Comparison of ENCODE assay signal across 24 cellular contexts in the genomic region with DNA sequence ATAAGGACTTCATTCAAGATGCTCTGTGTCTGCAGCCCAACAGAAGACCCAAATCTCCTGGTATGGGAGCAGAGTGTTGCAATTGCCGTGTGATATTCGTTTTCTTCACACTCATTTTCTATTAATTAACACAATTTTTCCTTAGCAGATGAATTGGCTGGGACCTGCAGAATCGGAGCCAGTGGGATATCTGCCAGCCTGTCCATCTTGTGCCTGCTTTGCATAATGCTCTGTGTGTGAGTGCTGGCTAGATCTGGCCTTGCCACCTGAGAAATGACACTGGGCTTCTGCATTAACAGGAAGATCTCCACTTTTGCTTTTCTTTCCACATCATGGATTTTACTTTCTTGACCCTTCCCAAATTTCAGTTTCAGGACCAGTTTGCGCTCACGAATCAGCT.
"Had no signal": no experiment of that assay in that cellular context is flagged by ENCODE, and none has a peak within 500 bp of the region (broad histone marks: within the 10 kb centered on the region; RNA-seq: fewer than 3 reads in every experiment).

No MANE protein-coding gene starts in this region.

- H3K4me1 Mint-ChIP-seq: naive B cell; naive thymus-derived CD8-positive, alpha-beta T cell had no signal

- H3K4me3 Mint-ChIP-seq: dendritic cell treated with granulocyte-macrophage colony-stimulating factor and Interleukin-4, amounts not matched to agents 40 ng/mL and 50 ng/mL, for 4 days; effector memory CD8-positive, alpha-beta T cell; mesothelial cell of epicardium; naive B cell; naive thymus-derived CD8-positive, alpha-beta T cell had no signal

- DNase-seq: colonic mucosa; cortex of kidney; effector CD8-positive, alpha-beta T cell; effector memory CD8-positive, alpha-beta T cell; esophagus squamous epithelium; foreskin fibroblast; foreskin melanocyte; gastrocnemius medialis; glutamatergic neuron; heart right ventricle; hippocampal formation; left cardiac atrium; left lung; left ventricle myocardium superior; lower lobe of right lung; mesenchymal stem cell; mucosa of descending colon; naive B cell; naive thymus-derived CD8-positive, alpha-beta T cell had no signal

- H3K4me1 ChIP-seq: colonic mucosa, esophagus squamous epithelium, gastrocnemius medialis, left lung, lower lobe of right lung had no signal

- H3K27ac ChIP-seq: colonic mucosa, esophagus squamous epithelium, gastrocnemius medialis, heart right ventricle, left lung, lower lobe of right lung had no signal

- H3K36me3 ChIP-seq: colonic mucosa, esophagus squamous epithelium, gastrocnemius medialis, heart right ventricle, left lung, lower lobe of right lung had no signal

- H3K27ac Mint-ChIP-seq: dendritic cell treated with granulocyte-macrophage colony-stimulating factor and Interleukin-4, amounts not matched to agents 40 ng/mL and 50 ng/mL, for 4 days; effector memory CD8-positive, alpha-beta T cell; mesothelial cell of epicardium; naive B cell; naive thymus-derived CD8-positive, alpha-beta T cell had no signal

- ATAC-seq: effector memory CD8-positive, alpha-beta T cell; gastrocnemius medialis; heart right ventricle; left cardiac atrium; left lung; left ventricle myocardium superior; lower lobe of right lung; mucosa of descending colon; naive thymus-derived CD8-positive, alpha-beta T cell had no signal

- H3K36me3 Mint-ChIP-seq: mesothelial cell of epicardium; naive B cell; naive thymus-derived CD8-positive, alpha-beta T cell had no signal

- H3K4me3 ChIP-seq: colonic mucosa, esophagus squamous epithelium, gastrocnemius medialis, heart right ventricle, left lung, lower lobe of right lung, mucosa of descending colon had no signal

- H3K27me3 ChIP-seq: colonic mucosa, esophagus squamous epithelium, gastrocnemius medialis, left lung had no signal

- FAIRE-seq: endothelial cell of umbilical vein, islet of Langerhans, keratinocyte had no signal

- H3K9me3 Mint-ChIP-seq: dendritic cell treated with granulocyte-macrophage colony-stimulating factor and Interleukin-4, amounts not matched to agents 40 ng/mL and 50 ng/mL, for 4 days; effector memory CD8-positive, alpha-beta T cell; naive thymus-derived CD8-positive, alpha-beta T cell had no signal

- H3K9me3 ChIP-seq: colonic mucosa, esophagus squamous epithelium, gastrocnemius medialis, heart right ventricle, left lung, lower lobe of right lung, mucosa of descending colon had no signal
